ENCODE assay signal across 20 cellular contexts in genomic region chr6:158725704-158726103, GRCh38.
DNase-seq lines count a peak whose midpoint lies in the region; ATAC-seq, FAIRE-seq and TF ChIP-seq lines count a peak whose summit lies in the region.
"Had no signal": no experiment of that assay in that cellular context is flagged by ENCODE, and none has a peak within 500 bp of the region (broad histone marks: within the 10 kb centered on the region; RNA-seq: fewer than 3 reads in every experiment).

No MANE protein-coding gene starts in this region.

- H3K27me3 Mint-ChIP-seq in stimulated activated naive CD8-positive, alpha-beta T cell treated with anti-CD3 and anti-CD28 coated beads, Interleukin-15, Interleukin-2, amounts not matched to agents 100 ng/mL and 50 ng/mL, for 24 hours: no peaks in the 10 kb centered on the region
- no peaks in the 10 kb centered on the region for H3K27me3 Mint-ChIP-seq in stimulated activated naive CD8-positive, alpha-beta T cell treated with anti-CD3 and anti-CD28 coated beads, Interleukin-15, amount 100 ng/mL, for 72 hours
- H3K27me3 Mint-ChIP-seq: CD4-positive, CD25-positive, alpha-beta regulatory T cell; CD8-positive, alpha-beta memory T cell; IgD-negative memory B cell had no signal

- H3K9ac ChIP-seq in K562 (ENCODE audit: insufficient read depth in 1 of 2, low read depth in 2 of 2, low read length in 2 of 2): no peak overlapping the region

- 5% methylated on average over 8 of the region's 8 CpGs for WGBS in K562 (ENCODE audit: insufficient coverage, low coverage, missing lambda C conversion rate)

- H3K79me2 ChIP-seq in K562 (ENCODE audit: control insufficient read depth, insufficient read depth, low read length): no peaks in the 10 kb centered on the region

- no peak for TF ChIP-seq RAD21 in K562 (CRISPR knock-in tag; conservative IDR thresholded peaks at IDR 0.05 in 1 of 2, IDR thresholded peaks at IDR 0.05 in 1 of 2)

- peaks cover 73% of the 10 kb centered on the region for H3K36me3 Mint-ChIP-seq in stimulated activated naive CD8-positive, alpha-beta T cell treated with anti-CD3 and anti-CD28 coated beads, Interleukin-15, Interleukin-2, amounts not matched to agents 100 ng/mL and 50 ng/mL, for 24 hours (ENCODE audit: low read depth)

- no peak overlapping the region for H3K4me2 ChIP-seq in K562 (ENCODE audit: insufficient read depth, low read length)

- H3K27me3 ChIP-seq in K562 (ENCODE audit: control insufficient read depth in 2 of 2, insufficient read depth in 2 of 2, low read length in 2 of 2): peaks cover under 1 to 3% of the 10 kb centered on the region in 2 experiments; a peak in 3 of 5 replicates
- H3K27me3 ChIP-seq: BE2C had no signal

- H2AFZ ChIP-seq in K562 (ENCODE audit: low read depth, low read length): peak overlapping the region; percentile 25; the same call in 1 of the 2 replicates

- H3K4me1 ChIP-seq in K562 (replicated peaks in 1 of 2; ENCODE audit: control insufficient read depth in 2 of 2, insufficient read depth in 2 of 2, low read length in 2 of 2): peaks cover 4 to 8% of the 10 kb centered on the region in 2 experiments
- H3K4me1 ChIP-seq: BE2C had no signal

- DNase-seq in stimulated activated naive CD8-positive, alpha-beta T cell treated with anti-CD3 and anti-CD28 coated beads, Interleukin-15, amount 100 ng/mL, for 72 hours: no peak
- DNase-seq in K562 (ENCODE audit: extremely low read depth in 1 of 4, low spot score in 3 of 4): peak in 1 of 4 experiments; percentile 64
- peak; percentile 24 for DNase-seq in posterior vena cava (ENCODE audit: low spot score)
- DNase-seq in D341Med (ENCODE audit: low spot score): no peak
- DNase-seq: ACHN; BE2C; C1 segment of cervical spinal cord; CD4-positive, CD25-positive, alpha-beta regulatory T cell; CD8-positive, alpha-beta memory T cell; COR-L47; GOT3; H7 had no signal

- no peak for ATAC-seq in stimulated activated naive CD8-positive, alpha-beta T cell treated with anti-CD3 and anti-CD28 coated beads, Interleukin-15, amount 100 ng/mL, for 72 hours
- ATAC-seq in K562 (peak; percentile 85), GM18907 (IDR thresholded peaks at IDR 0.05; ENCODE audit: unreplicated experiment) (no peak)
- ATAC-seq: HepG2 had no signal

- H3K4me3 Mint-ChIP-seq in stimulated activated naive CD8-positive, alpha-beta T cell treated with anti-CD3 and anti-CD28 coated beads, Interleukin-15, Interleukin-2, amounts not matched to agents 100 ng/mL and 50 ng/mL, for 24 hours: no peak overlapping the region
- H3K4me3 Mint-ChIP-seq in stimulated activated naive CD8-positive, alpha-beta T cell treated with anti-CD3 and anti-CD28 coated beads, Interleukin-15, amount 100 ng/mL, for 72 hours: no peak overlapping the region
- H3K4me3 Mint-ChIP-seq: CD4-positive, CD25-positive, alpha-beta regulatory T cell; CD8-positive, alpha-beta memory T cell; IgD-negative memory B cell had no signal

- H3K9me1 ChIP-seq in K562 (ENCODE audit: control insufficient read depth, insufficient read depth, low read length): no peaks in the 10 kb centered on the region

- H3K27ac ChIP-seq in K562 (ENCODE audit: extremely low read depth, low read depth, low read length): no peak overlapping the region

- peaks cover 11% of the 10 kb centered on the region for H3K4me1 Mint-ChIP-seq in stimulated activated naive CD8-positive, alpha-beta T cell treated with anti-CD3 and anti-CD28 coated beads, Interleukin-15, Interleukin-2, amounts not matched to agents 100 ng/mL and 50 ng/mL, for 24 hours (ENCODE audit: low read depth)
- H3K4me1 Mint-ChIP-seq in stimulated activated naive CD8-positive, alpha-beta T cell treated with anti-CD3 and anti-CD28 coated beads, Interleukin-15, amount 100 ng/mL, for 72 hours: peaks cover 6% of the 10 kb centered on the region

- H3K9me3 ChIP-seq in K562 (replicated peaks; ENCODE audit: control insufficient read depth, insufficient read depth, low read depth, low read length): no peaks in the 10 kb centered on the region; the same call in 1 of the 2 replicates
- H3K9me3 ChIP-seq: BE2C had no signal

- H3K36me3 ChIP-seq in K562 (ENCODE audit: control insufficient read depth, insufficient read depth, low read length): no peaks in the 10 kb centered on the region
- H3K36me3 ChIP-seq: BE2C had no signal

- no peaks in the 10 kb centered on the region for H3K9me3 Mint-ChIP-seq in stimulated activated naive CD8-positive, alpha-beta T cell treated with anti-CD3 and anti-CD28 coated beads, Interleukin-15, Interleukin-2, amounts not matched to agents 100 ng/mL and 50 ng/mL, for 24 hours
- no peaks in the 10 kb centered on the region for H3K9me3 Mint-ChIP-seq in stimulated activated naive CD8-positive, alpha-beta T cell treated with anti-CD3 and anti-CD28 coated beads, Interleukin-15, amount 100 ng/mL, for 72 hours
- H3K9me3 Mint-ChIP-seq: CD8-positive, alpha-beta memory T cell; IgD-negative memory B cell had no signal

- peak overlapping the region; percentile 31 for H3K27ac Mint-ChIP-seq in stimulated activated naive CD8-positive, alpha-beta T cell treated with anti-CD3 and anti-CD28 coated beads, Interleukin-15, Interleukin-2, amounts not matched to agents 100 ng/mL and 50 ng/mL, for 24 hours
- H3K27ac Mint-ChIP-seq in stimulated activated naive CD8-positive, alpha-beta T cell treated with anti-CD3 and anti-CD28 coated beads, Interleukin-15, amount 100 ng/mL, for 72 hours: no peak overlapping the region

- POLR2A ChIA-PET in K562 (lab: Yijun Ruan, JAX): interaction anchor here (0.7 kb wide), 1 partner anchor 74 kb away, joined by 3 read pairs; no protein-coding TSS in a partner anchor

- CTCF ChIA-PET in K562 (lab: Yijun Ruan, JAX; ENCODE audit: low intra/inter-chr PET ratio): no interaction called here

- in situ Hi-C loops in K562 (cut with MboI): no loop called here

- peak; percentile 75 for FAIRE-seq in K562 (lab: Jason Lieb, UNC)
- FAIRE-seq: A204.1, D721Med, G401.6, GM12891, HepG2 had no signal

- H3K4me3 ChIP-seq in K562: no peak overlapping the region

- intact Hi-C loops in K562 (cut with micrococcal nuclease): no loop called here
- intact Hi-C loops in posterior vena cava (cut with DNase I): no loop called here

- no peak for TF ChIP-seq CTCF in K562 (IDR thresholded peaks at IDR 0.05 in 2 of 3, conservative IDR thresholded peaks at IDR 0.05 in 1 of 3; ENCODE audit: insufficient read depth in 2 of 3, low read depth in 1 of 3, low read length in 3 of 3)

- no peaks in the 10 kb centered on the region for H4K20me1 ChIP-seq in K562 (replicated peaks; ENCODE audit: control insufficient read depth, insufficient read depth, low read length)

- no TSS peak for BruUV-seq in K562 (replicated peaks; lab: Mats Ljungman, UMichigan)

- TF ChIP-seq POLR2A in K562 (conservative IDR thresholded peaks at IDR 0.05): no peak

- peak; percentile 56 for TF ChIP-seq EP300 in K562 (IDR thresholded peaks at IDR 0.05; ENCODE audit: low read length)

TF ChIP-seq in K562, 482 proteins besides CTCF, POLR2A, EP300 and RAD21 (continues in another document):
- TF ChIP-seq, protein P1, sequence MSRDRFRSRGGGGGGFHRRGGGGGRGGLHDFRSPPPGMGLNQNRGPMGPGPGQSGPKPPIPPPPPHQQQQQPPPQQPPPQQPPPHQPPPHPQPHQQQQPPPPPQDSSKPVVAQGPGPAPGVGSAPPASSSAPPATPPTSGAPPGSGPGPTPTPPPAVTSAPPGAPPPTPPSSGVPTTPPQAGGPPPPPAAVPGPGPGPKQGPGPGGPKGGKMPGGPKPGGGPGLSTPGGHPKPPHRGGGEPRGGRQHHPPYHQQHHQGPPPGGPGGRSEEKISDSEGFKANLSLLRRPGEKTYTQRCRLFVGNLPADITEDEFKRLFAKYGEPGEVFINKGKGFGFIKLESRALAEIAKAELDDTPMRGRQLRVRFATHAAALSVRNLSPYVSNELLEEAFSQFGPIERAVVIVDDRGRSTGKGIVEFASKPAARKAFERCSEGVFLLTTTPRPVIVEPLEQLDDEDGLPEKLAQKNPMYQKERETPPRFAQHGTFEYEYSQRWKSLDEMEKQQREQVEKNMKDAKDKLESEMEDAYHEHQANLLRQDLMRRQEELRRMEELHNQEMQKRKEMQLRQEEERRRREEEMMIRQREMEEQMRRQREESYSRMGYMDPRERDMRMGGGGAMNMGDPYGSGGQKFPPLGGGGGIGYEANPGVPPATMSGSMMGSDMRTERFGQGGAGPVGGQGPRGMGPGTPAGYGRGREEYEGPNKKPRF (IDR thresholded peaks at IDR 0.05; ENCODE audit: low read depth, low read length): no peak
- TF ChIP-seq ILK (tag; IDR thresholded peaks at IDR 0.05; ENCODE audit: borderline replicate concordance, low read depth) (no peak), DNMT1 (IDR thresholded peaks at IDR 0.05) (no peak), NRF1 (conservative IDR thresholded peaks at IDR 0.05 in 1 of 2, IDR thresholded peaks at IDR 0.05 in 1 of 2) (0 out of 4 replicates have a peak, but pooled peaks of 1 of the 2 experiments have one; percentile 11)
